ENCODE assay signal across 7 cellular contexts in genomic region chr20:62776692-62777527, GRCh38. TPM values are rescaled to one million over a fixed set of nuclear protein-coding genes. Genes with fewer than 3 reads are reported as not detected.
DNase-seq lines count a peak whose midpoint lies in the region; ATAC-seq and TF ChIP-seq lines count a peak whose summit lies in the region.

No MANE protein-coding gene starts in this region.

- whole genome bisulfite sequencing in stomach, 5 donors = 58 to 68% (median 63%) methylated on average over 12 to 14 of the region's 14 CpGs

- DNase-seq in GM19238 (ENCODE audit: insufficient read length, low spot score) = peak; percentile 83
- peak; percentile 82 for DNase-seq in NCI-H69 (lab: John Stamatoyannopoulos, UW)
- DNase-seq in activated CD8-positive, alpha-beta memory T cell treated with anti-CD3 and anti-CD28 coated beads, Interleukin-2, amount 50 U/mL, for 4 hours = peak; percentile 43
- DNase-seq in left kidney (ENCODE audit: low read depth, low spot score) = peak; percentile 66
- DNase-seq in stomach = peak; percentile 60
- no peak for DNase-seq in AG08396 (ENCODE audit: low spot score)
- DNase-seq in sciatic nerve (ENCODE audit: low spot score) = no peak

- TF ChIP-seq POLR2A in stomach (IDR thresholded peaks at IDR 0.05) = no peak

- no peaks in the 10 kb centered on the region for H3K9me3 ChIP-seq in stomach

- no peak for TF ChIP-seq EP300 in stomach (IDR thresholded peaks at IDR 0.05)

- H3K4me3 ChIP-seq in stomach = peak overlapping the region in 2 of 4 donors; percentile 12 to 17

- H3K4me1 ChIP-seq in stomach = peaks cover 12 to 31% (median 15%) of the 10 kb centered on the region in 4 donors

- TF ChIP-seq CTCF in stomach (IDR thresholded peaks at IDR 0.05) = no peak

- peaks cover 0 to 35% (median 0%) of the 10 kb centered on the region in 3 donors for H3K27me3 ChIP-seq in stomach

- no peak for ATAC-seq in sciatic nerve

- intact Hi-C loops in stomach (cut with DNase I; ENCODE audit: low total_unique reads) = no loop called here
- intact Hi-C loops in sciatic nerve (cut with DNase I) = no loop called here

- peak overlapping the region; percentile 60 to 79 (median 70) for H3K27ac ChIP-seq in stomach

- no peaks in the 10 kb centered on the region for H3K36me3 ChIP-seq in stomach

RNA-seq across cellular contexts. Expression of gene MRGBP, which starts 19.4 kb away (rescaled TPM):
- total RNA-seq in stomach (10 to 100 TPM in 4 of 5 donors, 1 to 10 TPM in 1; 5.4 to 17.9 (median 10.5) TPM), sciatic nerve (10.4 TPM)
- polyA plus RNA-seq in stomach = 10 to 100 TPM in 1 of 3 donors, 1 to 10 TPM in 2; 6.6 to 10.7 (median 8.1) TPM

RNA-seq across cellular contexts. Expression of gene OGFR, which starts 27.7 kb away (rescaled TPM):
- total RNA-seq in stomach (10 to 100 TPM; 20.1 to 75.3 (median 43.2) TPM), sciatic nerve (52.7 TPM)
- 10 to 100 TPM; 31.9 to 51.9 (median 41.5) TPM for polyA plus RNA-seq in stomach

RNA-seq across cellular contexts. Expression of gene COL9A3, which starts 39.9 kb away (rescaled TPM):
- total RNA-seq in stomach (10 to 100 TPM in 1 of 5 donors, 1 to 10 TPM in 1, not detected in 3; 2.3 to 18.2 TPM), sciatic nerve (69.6 TPM)
- polyA plus RNA-seq in stomach = 1 to 10 TPM; 2.4 to 5.2 (median 3.9) TPM

Comparison
In these comparisons a context has a peak if more than half of its experiments do, and no peak if none do; other contexts are left out.
1. DNase-seq: peak in GM19238 (single experiment), NCI-H69 (single experiment), activated CD8-positive, alpha-beta memory T cell treated with anti-CD3 and anti-CD28 coated beads, Interleukin-2, amount 50 U/mL, for 4 hours (single experiment), left kidney (single experiment) and stomach (single experiment); none in AG08396 (single experiment) and sciatic nerve (single experiment).